ENCODE assay signal across 1 cellular context in genomic region chr14:85519661-85520305, GRCh38.
TF ChIP-seq lines count a peak whose summit lies in the region.

No MANE protein-coding gene starts in this region.

TF ChIP-seq in WTC11, 78 proteins besides CTCF, POLR2A, EP300 and RAD21 (continued from another document):
- TF ChIP-seq AFF4 (CRISPR knock-in tag; IDR thresholded peaks at IDR 0.05; ENCODE audit: borderline replicate concordance) (no peak), ZNF121 (CRISPR knock-in tag; IDR thresholded peaks at IDR 0.05) (no peak), ZSCAN18 (CRISPR knock-in tag; IDR thresholded peaks at IDR 0.05) (no peak), FOXJ3 (CRISPR knock-in tag; IDR thresholded peaks at IDR 0.05; ENCODE audit: borderline replicate concordance) (no peak), JAZF1 (CRISPR knock-in tag; IDR thresholded peaks at IDR 0.05) (no peak), ZNF425 (CRISPR knock-in tag; conservative IDR thresholded peaks at IDR 0.05) (no peak), NR1H2 (CRISPR knock-in tag; IDR thresholded peaks at IDR 0.05) (no peak), RELA (CRISPR knock-in tag; IDR thresholded peaks at IDR 0.05; ENCODE audit: borderline replicate concordance) (no peak), MLX (CRISPR knock-in tag; IDR thresholded peaks at IDR 0.05) (no peak), OVOL2 (CRISPR knock-in tag; IDR thresholded peaks at IDR 0.05; ENCODE audit: borderline replicate concordance) (no peak), FOXP4 (CRISPR knock-in tag; IDR thresholded peaks at IDR 0.05) (no peak), TP53 (CRISPR knock-in tag; IDR thresholded peaks at IDR 0.05) (no peak)
TF ChIP-seq in WTC11: peak in this region for 0.
